Comparison of ENCODE assay signal across 1 cellular context in genomic region chr5:172846677-172847076, GRCh38.
TF ChIP-seq lines count a peak whose summit lies in the region.

No MANE protein-coding gene starts in this region.

TF ChIP-seq in endothelial cell of umbilical vein, 7 proteins besides CTCF, POLR2A, EP300 and RAD21 (continued from another document):
- TF ChIP-seq MAX (IDR thresholded peaks at IDR 0.05; ENCODE audit: insufficient read depth, insufficient read length), result no peak
- no peak for TF ChIP-seq MYC (IDR thresholded peaks at IDR 0.05; ENCODE audit: low read depth, low read length)
TF ChIP-seq in endothelial cell of umbilical vein: peak in this region for 0.
